ENCODE assay signal across 25 cellular contexts in genomic region chr17:80676564-80676963, GRCh38.
DNase-seq lines count a peak whose midpoint lies in the region; ATAC-seq lines count a peak whose summit lies in the region.
"Had no signal": no experiment of that assay in that cellular context is flagged by ENCODE, and none has a peak within 500 bp of the region (broad histone marks: within the 10 kb centered on the region; RNA-seq: fewer than 3 reads in every experiment).

No MANE protein-coding gene starts in this region.

- no peak overlapping the region for H3K9ac ChIP-seq in Karpas-422 (ENCODE audit: low read length)

- no peak for DNase-seq in activated CD4-positive, alpha-beta T cell treated with anti-CD3 and anti-CD28 coated beads, Interleukin-2, amount 10 ng/mL, durations not matched to agents 24 days and 14 days
- DNase-seq in activated CD4-positive, alpha-beta T cell treated with anti-CD3 and anti-CD28 coated beads, Interleukin-2, amount 50 U/mL, for 1 hour = no peak
- DNase-seq in activated naive CD8-positive, alpha-beta T cell treated with anti-CD3 and anti-CD28 coated beads, Interleukin-2, amount 50 U/mL, for 24 hours = no peak
- DNase-seq in activated naive CD8-positive, alpha-beta T cell treated with anti-CD3 and anti-CD28 coated beads for 36 hours = no peak
- DNase-seq in activated T-helper 2 cell treated with anti-CD3 and anti-CD28 coated beads, Interferon-gamma antibody, Interleukin-2, Interleukin-4, amounts not matched to agents 10 μg/mL and 5 μg/mL and 100 μg/mL, durations not matched to agents 14 hours and 24 hours and 36 hours (ENCODE audit: low spot score) = no peak
- DNase-seq in stimulated activated naive CD8-positive, alpha-beta T cell treated with anti-CD3 and anti-CD28 coated beads, Interleukin-15, amount 100 ng/mL, for 72 hours = no peak
- no peak for DNase-seq in SKM-1 (lab: John Stamatoyannopoulos, UW; ENCODE audit: unreplicated experiment)
- no peak for DNase-seq in Karpas-422
- DNase-seq: AML-193; C1 segment of cervical spinal cord; Calu3; CD8-positive, alpha-beta memory T cell; DMS153; KBM-7; NCI-H1105; NCI-H146; NCI-H2029; NCI-H226; NCI-H510A treated with DMSO at 0.1 percent for 48 hours; NCI-H748 treated with DMSO at 0.1 percent for 48 hours; PC-9; RPMI8226; SHP77 had no signal

- no peak overlapping the region for H3K4me2 ChIP-seq in Karpas-422 (ENCODE audit: low read depth, low read length, poor library complexity, severe bottlenecking)
- H3K4me2 ChIP-seq: GM23338, PC-9 had no signal

- H3K27me3 Mint-ChIP-seq in activated CD4-positive, alpha-beta T cell treated with anti-CD3 and anti-CD28 coated beads, Interleukin-2, amount 10 ng/mL, durations not matched to agents 24 days and 14 days = no peaks in the 10 kb centered on the region
- H3K27me3 Mint-ChIP-seq in activated naive CD8-positive, alpha-beta T cell treated with anti-CD3 and anti-CD28 coated beads, Interleukin-2, amount 50 U/mL, for 24 hours = no peaks in the 10 kb centered on the region
- H3K27me3 Mint-ChIP-seq in activated naive CD8-positive, alpha-beta T cell treated with anti-CD3 and anti-CD28 coated beads for 36 hours = no peaks in the 10 kb centered on the region
- H3K27me3 Mint-ChIP-seq in activated T-helper 2 cell treated with anti-CD3 and anti-CD28 coated beads, Interferon-gamma antibody, Interleukin-2, Interleukin-4, amounts not matched to agents 10 μg/mL and 5 μg/mL and 100 μg/mL, durations not matched to agents 14 hours and 24 hours and 36 hours (ENCODE audit: low read depth) = no peaks in the 10 kb centered on the region
- no peaks in the 10 kb centered on the region for H3K27me3 Mint-ChIP-seq in stimulated activated naive CD8-positive, alpha-beta T cell treated with anti-CD3 and anti-CD28 coated beads, Interleukin-15, amount 100 ng/mL, for 72 hours
- H3K27me3 Mint-ChIP-seq: CD8-positive, alpha-beta memory T cell had no signal

- H3K4me3 Mint-ChIP-seq in activated CD4-positive, alpha-beta T cell treated with anti-CD3 and anti-CD28 coated beads, Interleukin-2, amount 10 ng/mL, durations not matched to agents 24 days and 14 days = peak overlapping the region; percentile 9
- H3K4me3 Mint-ChIP-seq in activated naive CD8-positive, alpha-beta T cell treated with anti-CD3 and anti-CD28 coated beads, Interleukin-2, amount 50 U/mL, for 24 hours = peak overlapping the region; percentile 79
- H3K4me3 Mint-ChIP-seq in activated naive CD8-positive, alpha-beta T cell treated with anti-CD3 and anti-CD28 coated beads for 36 hours = no peak overlapping the region
- no peak overlapping the region for H3K4me3 Mint-ChIP-seq in activated T-helper 2 cell treated with anti-CD3 and anti-CD28 coated beads, Interferon-gamma antibody, Interleukin-2, Interleukin-4, amounts not matched to agents 10 μg/mL and 5 μg/mL and 100 μg/mL, durations not matched to agents 14 hours and 24 hours and 36 hours (ENCODE audit: low read depth)
- H3K4me3 Mint-ChIP-seq in stimulated activated naive CD8-positive, alpha-beta T cell treated with anti-CD3 and anti-CD28 coated beads, Interleukin-15, amount 100 ng/mL, for 72 hours = peak overlapping the region; percentile 27 to 77
- H3K4me3 Mint-ChIP-seq: CD8-positive, alpha-beta memory T cell; GM23338 had no signal

- peaks cover 95% of the 10 kb centered on the region for H3K79me2 ChIP-seq in Karpas-422 (ENCODE audit: low read length)

- H2AFZ ChIP-seq in Karpas-422 (ENCODE audit: low read length) = no peak overlapping the region
- H2AFZ ChIP-seq: GM23338, PC-9 had no signal

- H3K36me3 ChIP-seq in Karpas-422 (ENCODE audit: insufficient read depth, low read length) = no peaks in the 10 kb centered on the region
- H3K36me3 ChIP-seq: HAP-1 had no signal

- H3K4me1 Mint-ChIP-seq in activated CD4-positive, alpha-beta T cell treated with anti-CD3 and anti-CD28 coated beads, Interleukin-2, amount 10 ng/mL, durations not matched to agents 24 days and 14 days = peaks cover 72% of the 10 kb centered on the region
- peaks cover 80% of the 10 kb centered on the region for H3K4me1 Mint-ChIP-seq in activated naive CD8-positive, alpha-beta T cell treated with anti-CD3 and anti-CD28 coated beads, Interleukin-2, amount 50 U/mL, for 24 hours
- H3K4me1 Mint-ChIP-seq in activated naive CD8-positive, alpha-beta T cell treated with anti-CD3 and anti-CD28 coated beads for 36 hours = peaks cover 60% of the 10 kb centered on the region
- peaks cover 56% of the 10 kb centered on the region for H3K4me1 Mint-ChIP-seq in activated T-helper 2 cell treated with anti-CD3 and anti-CD28 coated beads, Interferon-gamma antibody, Interleukin-2, Interleukin-4, amounts not matched to agents 10 μg/mL and 5 μg/mL and 100 μg/mL, durations not matched to agents 14 hours and 24 hours and 36 hours (ENCODE audit: low read depth)
- peaks cover 79% of the 10 kb centered on the region for H3K4me1 Mint-ChIP-seq in stimulated activated naive CD8-positive, alpha-beta T cell treated with anti-CD3 and anti-CD28 coated beads, Interleukin-15, amount 100 ng/mL, for 72 hours

- H3K9me2 ChIP-seq in Karpas-422 (replicated peaks; ENCODE audit: insufficient read depth, low read length) = no peaks in the 10 kb centered on the region

- peaks cover 13% of the 10 kb centered on the region for H3K36me3 Mint-ChIP-seq in activated CD4-positive, alpha-beta T cell treated with anti-CD3 and anti-CD28 coated beads, Interleukin-2, amount 10 ng/mL, durations not matched to agents 24 days and 14 days (ENCODE audit: low read depth)
- peaks cover 18% of the 10 kb centered on the region for H3K36me3 Mint-ChIP-seq in activated naive CD8-positive, alpha-beta T cell treated with anti-CD3 and anti-CD28 coated beads, Interleukin-2, amount 50 U/mL, for 24 hours (ENCODE audit: low read depth)
- peaks cover 13% of the 10 kb centered on the region for H3K36me3 Mint-ChIP-seq in activated naive CD8-positive, alpha-beta T cell treated with anti-CD3 and anti-CD28 coated beads for 36 hours
- peaks cover 27% of the 10 kb centered on the region for H3K36me3 Mint-ChIP-seq in activated T-helper 2 cell treated with anti-CD3 and anti-CD28 coated beads, Interferon-gamma antibody, Interleukin-2, Interleukin-4, amounts not matched to agents 10 μg/mL and 5 μg/mL and 100 μg/mL, durations not matched to agents 14 hours and 24 hours and 36 hours (ENCODE audit: low read depth)

- H3K27me3 ChIP-seq in Karpas-422 (ENCODE audit: low read length) = no peaks in the 10 kb centered on the region

- H3K27ac Mint-ChIP-seq in activated CD4-positive, alpha-beta T cell treated with anti-CD3 and anti-CD28 coated beads, Interleukin-2, amount 10 ng/mL, durations not matched to agents 24 days and 14 days = peak overlapping the region; percentile 45
- H3K27ac Mint-ChIP-seq in activated naive CD8-positive, alpha-beta T cell treated with anti-CD3 and anti-CD28 coated beads, Interleukin-2, amount 50 U/mL, for 24 hours = peak overlapping the region; percentile 88
- no peak overlapping the region for H3K27ac Mint-ChIP-seq in activated naive CD8-positive, alpha-beta T cell treated with anti-CD3 and anti-CD28 coated beads for 36 hours
- peak overlapping the region; percentile 13 for H3K27ac Mint-ChIP-seq in activated T-helper 2 cell treated with anti-CD3 and anti-CD28 coated beads, Interferon-gamma antibody, Interleukin-2, Interleukin-4, amounts not matched to agents 10 μg/mL and 5 μg/mL and 100 μg/mL, durations not matched to agents 14 hours and 24 hours and 36 hours
- H3K27ac Mint-ChIP-seq in stimulated activated naive CD8-positive, alpha-beta T cell treated with anti-CD3 and anti-CD28 coated beads, Interleukin-15, amount 100 ng/mL, for 72 hours = peak overlapping the region; percentile 43 to 74
- H3K27ac Mint-ChIP-seq: GM23338 had no signal

- no peak for ATAC-seq in activated naive CD8-positive, alpha-beta T cell treated with anti-CD3 and anti-CD28 coated beads, Interleukin-2, amount 50 U/mL, for 24 hours
- no peak for ATAC-seq in stimulated activated naive CD8-positive, alpha-beta T cell treated with anti-CD3 and anti-CD28 coated beads, Interleukin-15, amount 100 ng/mL, for 72 hours
- ATAC-seq: GM23338 had no signal

- H3K4me1 ChIP-seq in Karpas-422 (ENCODE audit: low read length) = peaks cover 20% of the 10 kb centered on the region

- no peaks in the 10 kb centered on the region for H4K20me1 ChIP-seq in Karpas-422 (ENCODE audit: insufficient read depth, low read depth, low read length)

- H3K9me3 Mint-ChIP-seq in activated CD4-positive, alpha-beta T cell treated with anti-CD3 and anti-CD28 coated beads, Interleukin-2, amount 10 ng/mL, durations not matched to agents 24 days and 14 days = peaks cover 1% of the 10 kb centered on the region
- H3K9me3 Mint-ChIP-seq in activated naive CD8-positive, alpha-beta T cell treated with anti-CD3 and anti-CD28 coated beads, Interleukin-2, amount 50 U/mL, for 24 hours = no peaks in the 10 kb centered on the region
- no peaks in the 10 kb centered on the region for H3K9me3 Mint-ChIP-seq in activated naive CD8-positive, alpha-beta T cell treated with anti-CD3 and anti-CD28 coated beads for 36 hours
- H3K9me3 Mint-ChIP-seq in activated T-helper 2 cell treated with anti-CD3 and anti-CD28 coated beads, Interferon-gamma antibody, Interleukin-2, Interleukin-4, amounts not matched to agents 10 μg/mL and 5 μg/mL and 100 μg/mL, durations not matched to agents 14 hours and 24 hours and 36 hours = no peaks in the 10 kb centered on the region
- H3K9me3 Mint-ChIP-seq in stimulated activated naive CD8-positive, alpha-beta T cell treated with anti-CD3 and anti-CD28 coated beads, Interleukin-15, amount 100 ng/mL, for 72 hours = no peaks in the 10 kb centered on the region
- H3K9me3 Mint-ChIP-seq: CD8-positive, alpha-beta memory T cell; GM23338 had no signal

- intact Hi-C loops in activated CD4-positive, alpha-beta T cell treated with anti-CD3 and anti-CD28 coated beads, Interleukin-2, amount 10 ng/mL, durations not matched to agents 24 days and 14 days (cut with micrococcal nuclease) = loop anchor here (5.0 kb wide), 3 partner anchors 56 to 201 kb away; no protein-coding TSS in a partner anchor
- intact Hi-C loops in activated T-helper 2 cell treated with anti-CD3 and anti-CD28 coated beads, Interferon-gamma antibody, Interleukin-2, Interleukin-4, amounts not matched to agents 10 μg/mL and 5 μg/mL and 100 μg/mL, durations not matched to agents 14 hours and 24 hours and 36 hours (cut with micrococcal nuclease) = loop anchor here (5.0 kb wide), 1 partner anchor 216 kb away; no protein-coding TSS in a partner anchor

- H3K9me3 ChIP-seq in Karpas-422 (ENCODE audit: low read length) = no peaks in the 10 kb centered on the region
- H3K9me3 ChIP-seq: HAP-1 had no signal

- no peak overlapping the region for H3K27ac ChIP-seq in Karpas-422 (ENCODE audit: low read length)
- H3K27ac ChIP-seq: PC-9 had no signal

- no peak overlapping the region for H3K4me3 ChIP-seq in Karpas-422 (ENCODE audit: low read length)
- H3K4me3 ChIP-seq: GM23338, HAP-1, PC-9 had no signal

Comparison
In these comparisons a context has a peak if more than half of its experiments do, and no peak if none do; other contexts are left out.
1. H3K4me3 Mint-ChIP-seq: peak in activated CD4-positive, alpha-beta T cell treated with anti-CD3 and anti-CD28 coated beads, Interleukin-2, amount 10 ng/mL, durations not matched to agents 24 days and 14 days (single experiment), activated naive CD8-positive, alpha-beta T cell treated with anti-CD3 and anti-CD28 coated beads, Interleukin-2, amount 50 U/mL, for 24 hours (single experiment) and stimulated activated naive CD8-positive, alpha-beta T cell treated with anti-CD3 and anti-CD28 coated beads, Interleukin-15, amount 100 ng/mL, for 72 hours (2 of 2); none in activated naive CD8-positive, alpha-beta T cell treated with anti-CD3 and anti-CD28 coated beads for 36 hours (single experiment) and activated T-helper 2 cell treated with anti-CD3 and anti-CD28 coated beads, Interferon-gamma antibody, Interleukin-2, Interleukin-4, amounts not matched to agents 10 μg/mL and 5 μg/mL and 100 μg/mL, durations not matched to agents 14 hours and 24 hours and 36 hours (single experiment).